Comparison of ENCODE assay signal across 13 cellular contexts in genomic region chr17:80917716-80918560, GRCh38.
"Had no signal": no experiment of that assay in that cellular context is flagged by ENCODE, and none has a peak within 500 bp of the region (broad histone marks: within the 10 kb centered on the region; RNA-seq: fewer than 3 reads in every experiment).

No MANE protein-coding gene starts in this region.

- H3K4me3 Mint-ChIP-seq: activated CD4-positive, alpha-beta memory T cell treated with anti-CD3 and anti-CD28 coated beads, Interleukin-2, amount 10 ng/mL, durations not matched to agents 7 days and 5 days had no signal

- H3K27ac ChIP-seq: adrenal gland, epithelial cell of prostate, thyroid gland had no signal

- H3K9me3 ChIP-seq: adrenal gland, thyroid gland had no signal

- H3K27me3 Mint-ChIP-seq: activated CD4-positive, alpha-beta memory T cell treated with anti-CD3 and anti-CD28 coated beads, Interleukin-2, amount 10 ng/mL, durations not matched to agents 7 days and 5 days; naive B cell had no signal

- H3K27me3 ChIP-seq: adrenal gland, thyroid gland had no signal

- H3K27ac Mint-ChIP-seq: activated CD4-positive, alpha-beta memory T cell treated with anti-CD3 and anti-CD28 coated beads, Interleukin-2, amount 10 ng/mL, durations not matched to agents 7 days and 5 days had no signal

- H3K4me3 ChIP-seq: adrenal gland, thyroid gland had no signal

- H3K4me1 Mint-ChIP-seq: activated CD4-positive, alpha-beta memory T cell treated with anti-CD3 and anti-CD28 coated beads, Interleukin-2, amount 10 ng/mL, durations not matched to agents 7 days and 5 days had no signal

- H3K36me3 Mint-ChIP-seq: naive B cell had no signal

- DNase-seq: activated CD4-positive, alpha-beta memory T cell treated with anti-CD3 and anti-CD28 coated beads, Interleukin-2, amount 10 ng/mL, durations not matched to agents 7 days and 5 days; activated CD4-positive, CD25-positive, alpha-beta regulatory T cell treated with anti-CD3 and anti-CD28 coated beads, Interleukin-2, amount 50 U/mL, for 72 hours; activated CD8-positive, alpha-beta memory T cell treated with anti-CD3 and anti-CD28 coated beads, Interleukin-2, amount 50 U/mL, for 48 hours; activated naive CD4-positive, alpha-beta T cell treated with anti-CD3 and anti-CD28 coated beads, Interleukin-2, amount 50 U/mL, for 16 hours; adrenal gland; central memory CD4-positive, alpha-beta T cell; effector memory CD4-positive, alpha-beta T cell; naive B cell; nucleus accumbens; Right ventricle myocardium superior; stimulated activated CD4-positive, alpha-beta T cell treated with anti-CD3 and anti-CD28 coated beads, Interleukin-4, amount 100 ng/mL, for 4 hours; thyroid gland had no signal
